ENCODE assay signal across 11 cellular contexts in the genomic region with DNA sequence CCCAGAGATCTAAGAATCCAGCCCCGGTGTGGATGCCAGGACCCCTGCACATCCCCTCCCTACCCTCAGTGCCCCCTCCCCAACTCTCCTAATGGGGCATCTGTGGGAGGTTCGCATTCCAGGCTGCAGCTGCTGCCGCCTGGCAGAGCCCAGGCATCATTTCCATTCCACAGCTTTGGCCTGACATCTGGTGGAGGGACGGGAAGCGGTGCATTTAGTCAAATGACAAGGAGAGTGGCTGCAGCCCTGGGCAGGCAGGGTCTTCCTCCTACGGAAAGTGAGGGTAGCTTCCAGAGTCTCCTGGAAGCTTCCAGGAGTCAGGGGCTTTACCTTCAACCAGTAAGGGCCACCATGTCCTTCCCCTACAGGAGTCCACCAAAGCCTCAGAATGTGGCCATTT. TPM values are rescaled to one million over a fixed set of nuclear protein-coding genes. Genes with fewer than 3 reads are reported as not detected.
DNase-seq lines count a peak whose midpoint lies in the region; ATAC-seq and TF ChIP-seq lines count a peak whose summit lies in the region.
"Had no signal": no experiment of that assay in that cellular context is flagged by ENCODE, and none has a peak within 500 bp of the region (broad histone marks: within the 10 kb centered on the region; RNA-seq: fewer than 3 reads in every experiment).

No MANE protein-coding gene starts in this region.

- no peaks in the 10 kb centered on the region for H3K27me3 ChIP-seq in PC-3 (ENCODE audit: low read length)
- no peaks in the 10 kb centered on the region for H3K27me3 ChIP-seq in fibroblast of lung (ENCODE audit: control insufficient read depth, insufficient read depth, low read length)

- ATAC-seq in PC-3 (no peak; the same call in 1 of the 2 replicates), GM21381 (IDR thresholded peaks at IDR 0.05; ENCODE audit: unreplicated experiment) (no peak), HG02571 (IDR thresholded peaks at IDR 0.05; ENCODE audit: unreplicated experiment) (no peak)
- ATAC-seq in stimulated activated effector memory CD8-positive, alpha-beta T cell treated with anti-CD3 and anti-CD28 coated beads, Interleukin-12 subunit alpha, Interleukin-12 subunit beta, amount 100 ng/mL, for 72 hours: peak; percentile 16

- CTCF ChIA-PET in PC-3 (lab: Charles Lee): interaction anchor here (0.7 kb wide), 1 partner anchor 115 kb away, joined by 3 read pairs; no protein-coding TSS in a partner anchor

- H3K9me3 ChIP-seq in PC-3 (ENCODE audit: low read length) (no peaks in the 10 kb centered on the region), fibroblast of lung (ENCODE audit: control insufficient read depth, insufficient read depth, low read depth, low read length) (no peaks in the 10 kb centered on the region)

- H3F3A ChIP-seq in PC-3 (ENCODE audit: low read length, unreplicated experiment): no peaks in the 10 kb centered on the region

- no peak overlapping the region for H3K4me3 Mint-ChIP-seq in stimulated activated effector memory CD8-positive, alpha-beta T cell treated with anti-CD3 and anti-CD28 coated beads, Interleukin-12 subunit alpha, Interleukin-12 subunit beta, amount 100 ng/mL, for 72 hours
- H3K4me3 Mint-ChIP-seq: CD4-positive, CD25-positive, alpha-beta regulatory T cell had no signal

- H3K4me3 ChIP-seq in PC-3 (ENCODE audit: low read length) (no peak overlapping the region), fibroblast of lung (replicated peaks in 1 of 4; ENCODE audit: control extremely low read depth in 1 of 4, insufficient read depth in 1 of 4, low read depth in 3 of 4, low read length in 4 of 4) (no peak overlapping the region)

- H3K4me1 ChIP-seq in PC-3 (ENCODE audit: insufficient read depth, low read length) (no peaks in the 10 kb centered on the region), fibroblast of lung (ENCODE audit: control insufficient read depth, extremely low read depth, insufficient read depth, low read length) (no peaks in the 10 kb centered on the region)

- POLR2A ChIA-PET in PC-3 (lab: Charles Lee; ENCODE audit: unreplicated experiment): no interaction called here

- H3K27ac Mint-ChIP-seq in stimulated activated effector memory CD8-positive, alpha-beta T cell treated with anti-CD3 and anti-CD28 coated beads, Interleukin-12 subunit alpha, Interleukin-12 subunit beta, amount 100 ng/mL, for 72 hours: no peak overlapping the region
- H3K27ac Mint-ChIP-seq: CD4-positive, CD25-positive, alpha-beta regulatory T cell had no signal

- H3K79me2 ChIP-seq in PC-3 (ENCODE audit: low read length) (no peaks in the 10 kb centered on the region), fibroblast of lung (ENCODE audit: control insufficient read depth, insufficient read depth, low read length) (no peaks in the 10 kb centered on the region)

- H3K9me2 ChIP-seq in PC-3 (replicated peaks; ENCODE audit: low read length): no peaks in the 10 kb centered on the region

- BruUV-seq in PC-3 (replicated peaks; lab: Mats Ljungman, UMichigan): no TSS peak

- H4K20me1 ChIP-seq in PC-3 (ENCODE audit: low read length) (no peaks in the 10 kb centered on the region), fibroblast of lung (ENCODE audit: control insufficient read depth, extremely low read depth, insufficient read depth, low read length) (no peaks in the 10 kb centered on the region)

- intact Hi-C loops in PC-3 (cut with micrococcal nuclease): loop anchor here (5.0 kb wide), 2 partner anchors 143 to 468 kb away; no protein-coding TSS in a partner anchor

- H3K27ac ChIP-seq in PC-3 (ENCODE audit: low read length): no peak overlapping the region
- H3K27ac ChIP-seq in fibroblast of lung (ENCODE audit: insufficient read depth, low read length): no peak overlapping the region

- TF ChIP-seq CTCF in PC-3 (conservative IDR thresholded peaks at IDR 0.05; ENCODE audit: low read depth, low read length) (peak; percentile 40; the same call in 1 of the 2 replicates), fibroblast of lung (conservative IDR thresholded peaks at IDR 0.05 in 1 of 2, IDR thresholded peaks at IDR 0.05 in 1 of 2; ENCODE audit: low read depth in 1 of 2, low read length in 2 of 2) (peak; percentile 8 to 18)

- H3K4me1 Mint-ChIP-seq in stimulated activated effector memory CD8-positive, alpha-beta T cell treated with anti-CD3 and anti-CD28 coated beads, Interleukin-12 subunit alpha, Interleukin-12 subunit beta, amount 100 ng/mL, for 72 hours: no peaks in the 10 kb centered on the region

- H3K4me2 ChIP-seq in PC-3 (ENCODE audit: low read length): no peak overlapping the region
- H3K4me2 ChIP-seq in fibroblast of lung (ENCODE audit: extremely low read depth, insufficient read depth, low read length): no peak overlapping the region

- no peaks in the 10 kb centered on the region for H3K9me3 Mint-ChIP-seq in stimulated activated effector memory CD8-positive, alpha-beta T cell treated with anti-CD3 and anti-CD28 coated beads, Interleukin-12 subunit alpha, Interleukin-12 subunit beta, amount 100 ng/mL, for 72 hours

- DNase-seq in SHP77 (lab: John Stamatoyannopoulos, UW) (peak; percentile 43 to 48), SHP77 treated with DMSO at 0.1 percent for 48 hours (lab: John Stamatoyannopoulos, UW) (no peak), PC-3 (peak; percentile 41), fibroblast of lung (ENCODE audit: low read depth in 2 of 2) (peak in 1 of 2 donors; percentile 3)
- peak in 1 of 2 donors; percentile 37 for DNase-seq in stimulated activated effector memory CD8-positive, alpha-beta T cell treated with anti-CD3 and anti-CD28 coated beads, Interleukin-12 subunit alpha, Interleukin-12 subunit beta, amount 100 ng/mL, for 72 hours (ENCODE audit: low spot score in 2 of 2)
- DNase-seq in activated effector memory CD4-positive, alpha-beta T cell treated with Interleukin-2 at 50 U/mL for 16 hours: no peak
- DNase-seq: CD4-positive, CD25-positive, alpha-beta regulatory T cell; NCI-H446 had no signal

- H2AFZ ChIP-seq in PC-3 (ENCODE audit: low read length) (no peak overlapping the region), fibroblast of lung (ENCODE audit: low read length) (no peak overlapping the region)

- H3K36me3 ChIP-seq in PC-3 (ENCODE audit: low read depth, low read length) (no peaks in the 10 kb centered on the region), fibroblast of lung (ENCODE audit: control insufficient read depth, insufficient read depth, low read length) (no peaks in the 10 kb centered on the region)

- H3K9ac ChIP-seq in PC-3 (ENCODE audit: low read length): no peak overlapping the region
- H3K9ac ChIP-seq in fibroblast of lung (ENCODE audit: insufficient read depth, low read length): no peak overlapping the region

- H3K36me3 Mint-ChIP-seq in stimulated activated effector memory CD8-positive, alpha-beta T cell treated with anti-CD3 and anti-CD28 coated beads, Interleukin-12 subunit alpha, Interleukin-12 subunit beta, amount 100 ng/mL, for 72 hours: no peaks in the 10 kb centered on the region

RNA-seq across cellular contexts. Expression of gene PRLHR, which starts 30.8 kb away (rescaled TPM):
- total RNA-seq in PC-3 (2014; rRNA removed) (not detected in 2 replicates), fibroblast of lung (not detected in 2 replicates)
- polyA plus RNA-seq in fibroblast of lung: not detected in 2 replicates
- not detected in 2 replicates for polyA plus RNA-seq in fibroblast of lung (2012)
- not detected in 2 replicates for polyA minus RNA-seq in fibroblast of lung (ENCODE audit: low replicate concordance)
- total RNA-seq: astrocyte; CD4-positive, CD25-positive, alpha-beta regulatory T cell had no signal
- polyA plus RNA-seq: CD4-positive, CD25-positive, alpha-beta regulatory T cell had no signal

Comparison
In these comparisons a context has a peak if more than half of its experiments do, and no peak if none do; other contexts are left out.
1. DNase-seq: peak in SHP77 (2 of 2) and PC-3 (single experiment); none in SHP77 treated with DMSO at 0.1 percent for 48 hours (single experiment) and activated effector memory CD4-positive, alpha-beta T cell treated with Interleukin-2 at 50 U/mL for 16 hours (single experiment).